In the genomic region with DNA sequence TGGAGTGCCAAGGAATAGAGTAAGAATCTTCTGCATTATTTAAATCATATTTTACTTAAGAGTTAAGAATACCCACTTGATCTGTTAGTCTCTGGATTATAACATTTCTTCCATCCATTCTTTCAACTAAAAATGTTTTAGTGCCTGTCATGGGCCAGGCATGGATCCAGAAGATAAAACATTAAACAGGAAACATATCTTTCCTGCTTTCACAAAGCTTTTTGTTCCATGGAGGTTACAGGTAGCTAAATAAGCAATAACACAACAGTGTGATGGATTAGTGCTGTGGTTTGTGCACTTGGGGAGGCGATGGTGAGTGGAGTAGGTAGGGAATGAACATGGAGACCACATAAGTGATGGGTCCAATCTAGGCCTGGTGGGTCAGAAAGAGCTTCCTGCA, we compare ENCODE assay signal across 1 cellular context.
TF ChIP-seq lines count a peak whose summit lies in the region.

No MANE protein-coding gene starts in this region.

TF ChIP-seq in GM23338, 12 proteins besides CTCF, POLR2A, EP300 and RAD21 (continued from another document):
- TF ChIP-seq, protein P1, sequence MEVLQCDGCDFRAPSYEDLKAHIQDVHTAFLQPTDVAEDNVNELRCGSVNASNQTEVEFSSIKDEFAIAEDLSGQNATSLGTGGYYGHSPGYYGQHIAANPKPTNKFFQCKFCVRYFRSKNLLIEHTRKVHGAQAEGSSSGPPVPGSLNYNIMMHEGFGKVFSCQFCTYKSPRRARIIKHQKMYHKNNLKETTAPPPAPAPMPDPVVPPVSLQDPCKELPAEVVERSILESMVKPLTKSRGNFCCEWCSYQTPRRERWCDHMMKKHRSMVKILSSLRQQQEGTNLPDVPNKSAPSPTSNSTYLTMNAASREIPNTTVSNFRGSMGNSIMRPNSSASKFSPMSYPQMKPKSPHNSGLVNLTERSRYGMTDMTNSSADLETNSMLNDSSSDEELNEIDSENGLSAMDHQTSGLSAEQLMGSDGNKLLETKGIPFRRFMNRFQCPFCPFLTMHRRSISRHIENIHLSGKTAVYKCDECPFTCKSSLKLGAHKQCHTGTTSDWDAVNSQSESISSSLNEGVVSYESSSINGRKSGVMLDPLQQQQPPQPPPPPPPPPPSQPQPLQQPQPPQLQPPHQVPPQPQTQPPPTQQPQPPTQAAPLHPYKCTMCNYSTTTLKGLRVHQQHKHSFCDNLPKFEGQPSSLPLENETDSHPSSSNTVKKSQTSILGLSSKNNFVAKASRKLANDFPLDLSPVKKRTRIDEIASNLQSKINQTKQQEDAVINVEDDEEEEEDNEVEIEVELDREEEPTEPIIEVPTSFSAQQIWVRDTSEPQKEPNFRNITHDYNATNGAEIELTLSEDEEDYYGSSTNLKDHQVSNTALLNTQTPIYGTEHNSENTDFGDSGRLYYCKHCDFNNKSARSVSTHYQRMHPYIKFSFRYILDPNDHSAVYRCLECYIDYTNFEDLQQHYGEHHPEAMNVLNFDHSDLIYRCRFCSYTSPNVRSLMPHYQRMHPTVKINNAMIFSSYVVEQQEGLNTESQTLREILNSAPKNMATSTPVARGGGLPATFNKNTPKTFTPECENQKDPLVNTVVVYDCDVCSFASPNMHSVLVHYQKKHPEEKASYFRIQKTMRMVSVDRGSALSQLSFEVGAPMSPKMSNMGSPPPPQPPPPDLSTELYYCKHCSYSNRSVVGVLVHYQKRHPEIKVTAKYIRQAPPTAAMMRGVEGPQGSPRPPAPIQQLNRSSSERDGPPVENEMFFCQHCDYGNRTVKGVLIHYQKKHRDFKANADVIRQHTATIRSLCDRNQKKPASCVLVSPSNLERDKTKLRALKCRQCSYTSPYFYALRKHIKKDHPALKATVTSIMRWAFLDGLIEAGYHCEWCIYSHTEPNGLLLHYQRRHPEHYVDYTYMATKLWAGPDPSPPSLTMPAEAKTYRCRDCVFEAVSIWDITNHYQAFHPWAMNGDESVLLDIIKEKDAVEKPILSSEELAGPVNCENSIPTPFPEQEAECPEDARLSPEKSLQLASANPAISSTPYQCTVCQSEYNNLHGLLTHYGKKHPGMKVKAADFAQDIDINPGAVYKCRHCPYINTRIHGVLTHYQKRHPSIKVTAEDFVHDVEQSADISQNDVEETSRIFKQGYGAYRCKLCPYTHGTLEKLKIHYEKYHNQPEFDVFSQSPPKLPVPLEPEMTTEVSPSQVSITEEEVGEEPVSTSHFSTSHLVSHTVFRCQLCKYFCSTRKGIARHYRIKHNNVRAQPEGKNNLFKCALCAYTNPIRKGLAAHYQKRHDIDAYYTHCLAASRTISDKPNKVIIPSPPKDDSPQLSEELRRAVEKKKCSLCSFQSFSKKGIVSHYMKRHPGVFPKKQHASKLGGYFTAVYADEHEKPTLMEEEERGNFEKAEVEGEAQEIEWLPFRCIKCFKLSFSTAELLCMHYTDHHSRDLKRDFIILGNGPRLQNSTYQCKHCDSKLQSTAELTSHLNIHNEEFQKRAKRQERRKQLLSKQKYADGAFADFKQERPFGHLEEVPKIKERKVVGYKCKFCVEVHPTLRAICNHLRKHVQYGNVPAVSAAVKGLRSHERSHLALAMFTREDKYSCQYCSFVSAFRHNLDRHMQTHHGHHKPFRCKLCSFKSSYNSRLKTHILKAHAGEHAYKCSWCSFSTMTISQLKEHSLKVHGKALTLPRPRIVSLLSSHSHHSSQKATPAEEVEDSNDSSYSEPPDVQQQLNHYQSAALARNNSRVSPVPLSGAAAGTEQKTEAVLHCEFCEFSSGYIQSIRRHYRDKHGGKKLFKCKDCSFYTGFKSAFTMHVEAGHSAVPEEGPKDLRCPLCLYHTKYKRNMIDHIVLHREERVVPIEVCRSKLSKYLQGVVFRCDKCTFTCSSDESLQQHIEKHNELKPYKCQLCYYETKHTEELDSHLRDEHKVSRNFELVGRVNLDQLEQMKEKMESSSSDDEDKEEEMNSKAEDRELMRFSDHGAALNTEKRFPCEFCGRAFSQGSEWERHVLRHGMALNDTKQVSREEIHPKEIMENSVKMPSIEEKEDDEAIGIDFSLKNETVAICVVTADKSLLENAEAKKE (CRISPR knock-in tag; IDR thresholded peaks at IDR 0.05), result no peak
- TF ChIP-seq EZH2phosphoT487 (IDR thresholded peaks at IDR 0.05; ENCODE audit: unreplicated experiment), result no peak
- no peak for TF ChIP-seq EZH2 (IDR thresholded peaks at IDR 0.05; ENCODE audit: low read depth, unreplicated experiment)
- TF ChIP-seq POLR2AphosphoS5 (IDR thresholded peaks at IDR 0.05; ENCODE audit: low read depth), result no peak
